Comparison of ENCODE assay signal across 9 cellular contexts in the genomic region with DNA sequence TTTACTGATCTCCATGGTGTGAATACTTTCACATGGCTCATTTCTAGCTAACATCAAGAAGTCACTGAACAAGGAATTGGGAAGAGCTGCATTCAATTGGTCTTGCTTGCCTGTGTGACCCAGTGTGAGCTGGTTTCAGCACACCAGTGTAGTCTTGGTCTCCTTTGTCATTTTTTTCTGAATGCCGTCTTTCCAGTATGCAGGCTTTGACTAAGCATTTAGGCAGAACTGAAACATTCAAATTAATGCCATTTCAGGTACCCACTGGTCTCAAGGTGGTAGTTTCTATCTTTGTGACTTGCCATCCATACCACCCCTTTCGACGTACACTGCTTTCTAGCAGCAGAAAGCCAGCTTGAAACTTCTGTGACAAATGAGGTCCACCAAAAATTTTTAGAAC.
DNase-seq lines count a peak whose midpoint lies in the region; ATAC-seq and TF ChIP-seq lines count a peak whose summit lies in the region.
"Had no signal": no experiment of that assay in that cellular context is flagged by ENCODE, and none has a peak within 500 bp of the region (broad histone marks: within the 10 kb centered on the region; RNA-seq: fewer than 3 reads in every experiment).

No MANE protein-coding gene starts in this region.

- DNase-seq in activated naive CD4-positive, alpha-beta T cell treated with anti-CD3 and anti-CD28 coated beads, Interleukin-2, amount 50 U/mL, for 16 hours = no peak
- DNase-seq in PC-3 (no peak), left lobe of liver (ENCODE audit: low spot score) (no peak), aorta (no peak), T1000 (lab: John Stamatoyannopoulos, UW) (no peak)
- no peak for DNase-seq in stimulated activated naive CD8-positive, alpha-beta T cell treated with anti-CD3 and anti-CD28 coated beads, Interleukin-15, amount 100 ng/mL, for 72 hours
- DNase-seq: NCI-H1930 had no signal

- H3K4me1 ChIP-seq in PC-3 (ENCODE audit: insufficient read depth, low read length) (peaks cover 41% of the 10 kb centered on the region), aorta (ENCODE audit: control insufficient read depth in 1 of 2, insufficient read depth in 2 of 2, low read length in 2 of 2) (no peaks in the 10 kb centered on the region)

- intact Hi-C loops in PC-3 (cut with micrococcal nuclease) (no loop called here), aorta (cut with DNase I) (no loop called here)

- H3K9me2 ChIP-seq in PC-3 (replicated peaks; ENCODE audit: low read length) = no peaks in the 10 kb centered on the region

- POLR2A ChIA-PET in PC-3 (lab: Charles Lee; ENCODE audit: unreplicated experiment) = no interaction called here

- H3K27me3 Mint-ChIP-seq in activated naive CD4-positive, alpha-beta T cell treated with anti-CD3 and anti-CD28 coated beads, Interleukin-2, amount 50 U/mL, for 24 hours = no peaks in the 10 kb centered on the region
- no peaks in the 10 kb centered on the region for H3K27me3 Mint-ChIP-seq in stimulated activated naive CD8-positive, alpha-beta T cell treated with anti-CD3 and anti-CD28 coated beads, Interleukin-15, amount 100 ng/mL, for 72 hours

- no peaks in the 10 kb centered on the region for H3K79me2 ChIP-seq in PC-3 (ENCODE audit: low read length)

- H3K36me3 Mint-ChIP-seq in activated naive CD4-positive, alpha-beta T cell treated with anti-CD3 and anti-CD28 coated beads, Interleukin-2, amount 50 U/mL, for 24 hours = no peaks in the 10 kb centered on the region

- peak; percentile 86 for ATAC-seq in HG02852 (IDR thresholded peaks at IDR 0.05; ENCODE audit: unreplicated experiment)
- no peak for ATAC-seq in PC-3
- ATAC-seq in stimulated activated naive CD8-positive, alpha-beta T cell treated with anti-CD3 and anti-CD28 coated beads, Interleukin-15, amount 100 ng/mL, for 72 hours = peak; percentile 67
- ATAC-seq in left lobe of liver = no peak
- no peak for ATAC-seq in aorta (ENCODE audit: low FRiP score)

- H3K4me1 Mint-ChIP-seq in activated naive CD4-positive, alpha-beta T cell treated with anti-CD3 and anti-CD28 coated beads, Interleukin-2, amount 50 U/mL, for 24 hours = peaks cover 39% of the 10 kb centered on the region
- peaks cover 21% of the 10 kb centered on the region for H3K4me1 Mint-ChIP-seq in stimulated activated naive CD8-positive, alpha-beta T cell treated with anti-CD3 and anti-CD28 coated beads, Interleukin-15, amount 100 ng/mL, for 72 hours

- 70 to 79% methylated on average over 3 of the region's 3 CpGs for WGBS in aorta, 2 donors

- no peak for TF ChIP-seq CTCF in PC-3 (conservative IDR thresholded peaks at IDR 0.05; ENCODE audit: low read depth, low read length)

- H3K4me3 ChIP-seq in PC-3 (ENCODE audit: low read length) (no peak overlapping the region), aorta (ENCODE audit: low read length in 2 of 2) (no peak overlapping the region)

- CTCF ChIA-PET in PC-3 (lab: Charles Lee) = no interaction called here

- no TSS peak for BruUV-seq in PC-3 (replicated peaks; lab: Mats Ljungman, UMichigan)

- H3K27me3 ChIP-seq in PC-3 (ENCODE audit: low read length) (no peaks in the 10 kb centered on the region), aorta (ENCODE audit: control insufficient read depth in 1 of 2, insufficient read depth in 2 of 2, low read length in 1 of 2) (no peaks in the 10 kb centered on the region)

- H4K20me1 ChIP-seq in PC-3 (ENCODE audit: low read length) = no peaks in the 10 kb centered on the region

- no peaks in the 10 kb centered on the region for H3K36me3 ChIP-seq in PC-3 (ENCODE audit: low read depth, low read length)
- H3K36me3 ChIP-seq in aorta (ENCODE audit: control insufficient read depth in 1 of 2, insufficient read depth in 2 of 2, low read length in 1 of 2) = no peaks in the 10 kb centered on the region

- H3F3A ChIP-seq in PC-3 (ENCODE audit: low read length, unreplicated experiment) = no peaks in the 10 kb centered on the region

- 0 out of 2 replicates have a peak overlapping the region, but pooled peaks have one; percentile 38 for H3K4me2 ChIP-seq in PC-3 (ENCODE audit: low read length)

- no peaks in the 10 kb centered on the region for H3K9me3 ChIP-seq in PC-3 (ENCODE audit: low read length)
- peaks cover 1% of the 10 kb centered on the region for H3K9me3 ChIP-seq in aorta (ENCODE audit: control insufficient read depth, low read length)

- peak overlapping the region; percentile 77 for H3K27ac ChIP-seq in PC-3 (ENCODE audit: low read length)
- no peak overlapping the region for H3K27ac ChIP-seq in aorta (ENCODE audit: low read depth in 1 of 2, low read length in 2 of 2)

- H2AFZ ChIP-seq in PC-3 (ENCODE audit: low read length) = no peak overlapping the region

- no peaks in the 10 kb centered on the region for H3K9me3 Mint-ChIP-seq in activated naive CD4-positive, alpha-beta T cell treated with anti-CD3 and anti-CD28 coated beads, Interleukin-2, amount 50 U/mL, for 24 hours
- H3K9me3 Mint-ChIP-seq in stimulated activated naive CD8-positive, alpha-beta T cell treated with anti-CD3 and anti-CD28 coated beads, Interleukin-15, amount 100 ng/mL, for 72 hours = peaks cover 0 to 10% of the 10 kb centered on the region in 2 donors

- peak overlapping the region; percentile 5 for H3K4me3 Mint-ChIP-seq in activated naive CD4-positive, alpha-beta T cell treated with anti-CD3 and anti-CD28 coated beads, Interleukin-2, amount 50 U/mL, for 24 hours
- H3K4me3 Mint-ChIP-seq in stimulated activated naive CD8-positive, alpha-beta T cell treated with anti-CD3 and anti-CD28 coated beads, Interleukin-15, amount 100 ng/mL, for 72 hours = peak overlapping the region; percentile 16 to 21

- peak overlapping the region; percentile 80 for H3K27ac Mint-ChIP-seq in activated naive CD4-positive, alpha-beta T cell treated with anti-CD3 and anti-CD28 coated beads, Interleukin-2, amount 50 U/mL, for 24 hours
- H3K27ac Mint-ChIP-seq in stimulated activated naive CD8-positive, alpha-beta T cell treated with anti-CD3 and anti-CD28 coated beads, Interleukin-15, amount 100 ng/mL, for 72 hours = peak overlapping the region; percentile 48 to 83

- H3K9ac ChIP-seq in PC-3 (ENCODE audit: low read length) = peak overlapping the region; percentile 14; the same call in 1 of the 2 replicates

Comparison
In these comparisons a context has a peak if more than half of its experiments do, and no peak if none do; other contexts are left out.
1. ATAC-seq: peak in HG02852 (single experiment) and stimulated activated naive CD8-positive, alpha-beta T cell treated with anti-CD3 and anti-CD28 coated beads, Interleukin-15, amount 100 ng/mL, for 72 hours (single experiment); none in PC-3 (single experiment), left lobe of liver (single experiment) and aorta (single experiment).